22 cellular contexts compared by ENCODE assay signal in the genomic region with DNA sequence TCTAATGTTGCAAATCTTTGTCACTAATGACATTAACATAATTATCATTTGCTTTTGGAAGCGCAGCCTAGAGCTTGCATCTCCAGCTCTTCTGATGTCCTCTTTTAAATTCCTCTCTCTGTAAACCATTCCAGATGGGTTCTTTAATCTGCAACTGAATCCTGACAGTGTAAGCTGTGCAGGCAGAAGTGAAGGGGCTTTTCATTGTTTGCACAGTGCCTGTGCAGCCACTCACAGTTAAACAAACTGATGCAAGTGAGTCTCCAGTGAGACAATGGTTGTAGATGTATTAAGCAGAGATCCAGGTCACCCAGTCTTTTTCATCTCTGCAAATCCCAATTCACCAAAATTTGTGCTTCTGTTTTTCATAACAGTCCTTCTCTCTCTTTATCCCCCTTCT.
"Had no signal": no experiment of that assay in that cellular context is flagged by ENCODE, and none has a peak within 500 bp of the region (broad histone marks: within the 10 kb centered on the region; RNA-seq: fewer than 3 reads in every experiment).

No MANE protein-coding gene starts in this region.

- H3K9me3 ChIP-seq: adrenal gland, Peyer's patch had no signal

- H3K4me3 ChIP-seq: adrenal gland, Peyer's patch had no signal

- H3K36me3 ChIP-seq: adrenal gland, Peyer's patch had no signal

- H3K27ac ChIP-seq: adrenal gland, Peyer's patch, RWPE1 had no signal

- ATAC-seq: activated CD8-positive, alpha-beta T cell treated with anti-CD3 and anti-CD28 coated beads for 36 hours; activated T-cell treated with anti-CD3 and anti-CD28 coated beads, Interleukin-2, amount 50 U/mL, for 72 hours; WTC11 had no signal

- DNase-seq: activated CD4-positive, alpha-beta T cell treated with anti-CD3 and anti-CD28 coated beads, Interleukin-2, amount 10 ng/mL, durations not matched to agents 7 days and 5 days; activated CD8-positive, alpha-beta memory T cell treated with anti-CD3 and anti-CD28 coated beads, Interleukin-2, amount 50 U/mL, for 4 hours; activated CD8-positive, alpha-beta T cell treated with anti-CD3 and anti-CD28 coated beads for 36 hours; activated naive CD4-positive, alpha-beta T cell treated with anti-CD3 and anti-CD28 coated beads, Interleukin-2, amount 50 U/mL, for 16 hours; activated naive CD8-positive, alpha-beta T cell treated with anti-CD3 and anti-CD28 coated beads, Interleukin-2, amount 10 ng/mL, durations not matched to agents 7 days and 5 days; activated T-cell treated with anti-CD3 and anti-CD28 coated beads, Interleukin-2, amount 50 U/mL, for 72 hours; adrenal gland; anterior cingulate cortex; cerebellar nuclear complex; KG1; NCI-H1092; NCI-H1417; NCI-H1694; NCI-H2081; NCI-H2171; NCI-H2227 treated with DMSO at 0.1 percent for 48 hours; NCI-H524; NK-92 treated with Interleukin-12 subunit alpha and Interleukin-12 subunit beta, amount 100 ng/mL, for 24 hours; Peyer's patch; Right ventricle myocardium superior had no signal

- H3K27me3 ChIP-seq: adrenal gland, Peyer's patch had no signal
